ENCODE assay signal across 25 cellular contexts in genomic region chr2:128413014-128413717, GRCh38.
DNase-seq lines count a peak whose midpoint lies in the region; ATAC-seq, FAIRE-seq and TF ChIP-seq lines count a peak whose summit lies in the region.
"Had no signal": no experiment of that assay in that cellular context is flagged by ENCODE, and none has a peak within 500 bp of the region (broad histone marks: within the 10 kb centered on the region; RNA-seq: fewer than 3 reads in every experiment).

No MANE protein-coding gene starts in this region.

- H3K27ac ChIP-seq in H9 (ENCODE audit: insufficient read length, low read depth, low read length) (no peak overlapping the region), VCaP (peak overlapping the region; percentile 32; the same call in 1 of the 2 replicates), kidney (ENCODE audit: low read depth in 2 of 2, low read length in 2 of 2) (no peak overlapping the region)
- H3K27ac ChIP-seq: body of pancreas, GM23248, hepatocyte, sigmoid colon, transverse colon had no signal

- H3K4me3 Mint-ChIP-seq in H9, result no peak overlapping the region
- H3K4me3 Mint-ChIP-seq in stimulated activated naive B cell treated with anti-CD40 and anti-IgM and Interleukin-4, amounts not matched to agents 10 μg/mL and 1 μg/mL and 100 μg/mL, for 72 hours, result no peak overlapping the region
- H3K4me3 Mint-ChIP-seq: activated B cell treated with CpG ODN at 0.5 μM for 24 hours; CD4-positive, alpha-beta memory T cell; stimulated activated naive CD8-positive, alpha-beta T cell treated with anti-CD3 and anti-CD28 coated beads, Interleukin-15, amount 100 ng/mL, for 72 hours had no signal

- intact Hi-C loops in kidney (cut with DNase I), result no loop called here

- H3K9me3 Mint-ChIP-seq in H9, result peaks cover 5 to 7% of the 10 kb centered on the region in 2 experiments; a peak in 4 of 5 replicates
- H3K9me3 Mint-ChIP-seq in stimulated activated naive B cell treated with anti-CD40 and anti-IgM and Interleukin-4, amounts not matched to agents 10 μg/mL and 1 μg/mL and 100 μg/mL, for 72 hours, result no peaks in the 10 kb centered on the region
- H3K9me3 Mint-ChIP-seq: activated B cell treated with CpG ODN at 0.5 μM for 24 hours; CD4-positive, alpha-beta memory T cell; stimulated activated naive CD8-positive, alpha-beta T cell treated with anti-CD3 and anti-CD28 coated beads, Interleukin-15, amount 100 ng/mL, for 72 hours had no signal

- H3K18ac ChIP-seq in H9 (ENCODE audit: insufficient read length, low read depth, low read length), result no peak overlapping the region

- no peak overlapping the region for H4K8ac ChIP-seq in H9 (replicated peaks; ENCODE audit: insufficient read length, low read depth, low read length)

- no CpG with 5 or more reads among the region's 10 CpGs for WGBS in H9 (ENCODE audit: extremely low coverage, insufficient read length, low lambda C conversion rate)

- no peak overlapping the region for H2BK120ac ChIP-seq in H9 (ENCODE audit: low read depth, low read length, poor library complexity, severe bottlenecking)

- H3K4me3 ChIP-seq in kidney (ENCODE audit: low read length in 2 of 2), result no peak overlapping the region
- H3K4me3 ChIP-seq: body of pancreas, GM23248, hepatocyte, sigmoid colon, transverse colon had no signal

- H3K4me2 ChIP-seq in H9 (ENCODE audit: insufficient read depth, insufficient read length, low read length), result no peak overlapping the region
- H3K4me2 ChIP-seq: hepatocyte had no signal

- FAIRE-seq in kidney (lab: Jason Lieb, UNC), result no peak
- FAIRE-seq: frontal cortex had no signal

- no peak overlapping the region for H2AFZ ChIP-seq in H9 (ENCODE audit: low read length)
- H2AFZ ChIP-seq: GM23248, hepatocyte had no signal

- no peak overlapping the region for H3T11ph ChIP-seq in H9 (ENCODE audit: low read length)

- ATAC-seq in stimulated activated naive B cell treated with anti-CD40 and anti-IgM and Interleukin-4, amounts not matched to agents 10 μg/mL and 1 μg/mL and 100 μg/mL, for 72 hours (replicated peaks), result peak; percentile 80
- ATAC-seq: esophagus mucosa; stimulated activated naive CD8-positive, alpha-beta T cell treated with anti-CD3 and anti-CD28 coated beads, Interleukin-15, amount 100 ng/mL, for 72 hours had no signal

- H2BK5ac ChIP-seq in H9 (ENCODE audit: insufficient read length, low read length), result no peak overlapping the region

- H3K27me3 Mint-ChIP-seq in H9 (ENCODE audit: low read depth), result peaks cover 4% of the 10 kb centered on the region
- no peaks in the 10 kb centered on the region for H3K27me3 Mint-ChIP-seq in stimulated activated naive B cell treated with anti-CD40 and anti-IgM and Interleukin-4, amounts not matched to agents 10 μg/mL and 1 μg/mL and 100 μg/mL, for 72 hours
- H3K27me3 Mint-ChIP-seq: activated B cell treated with CpG ODN at 0.5 μM for 24 hours; stimulated activated naive CD8-positive, alpha-beta T cell treated with anti-CD3 and anti-CD28 coated beads, Interleukin-15, amount 100 ng/mL, for 72 hours had no signal

- H3K9ac ChIP-seq in H9 (ENCODE audit: extremely low read depth, insufficient read length, low read length), result no peak overlapping the region
- no peak overlapping the region for H3K9ac ChIP-seq in kidney (ENCODE audit: low read length in 2 of 2)
- H3K9ac ChIP-seq: GM23248 had no signal

- H2BK20ac ChIP-seq in H9 (ENCODE audit: low read depth, low read length, poor library complexity, severe bottlenecking), result no peak overlapping the region

- H3K9me3 ChIP-seq in H9 (ENCODE audit: control insufficient read depth, low read depth, low read length) (no peaks in the 10 kb centered on the region), kidney (ENCODE audit: control insufficient read depth in 1 of 2, low read length in 2 of 2) (no peaks in the 10 kb centered on the region)
- H3K9me3 ChIP-seq: body of pancreas, sigmoid colon, transverse colon had no signal

- H3K14ac ChIP-seq in H9 (ENCODE audit: insufficient read depth, low read length), result no peak overlapping the region

- H2BK12ac ChIP-seq in H9 (ENCODE audit: insufficient read length, low read depth, low read length), result no peak overlapping the region

- no peak overlapping the region for H4K5ac ChIP-seq in H9 (ENCODE audit: insufficient read length, low read depth, low read length)

- H3K79me1 ChIP-seq in H9 (ENCODE audit: insufficient read depth, low read depth, low read length, poor library complexity, severe bottlenecking), result no peaks in the 10 kb centered on the region

- DNase-seq in H9 (peak; percentile 17), kidney (peak; percentile 37), NCI-H526 (lab: John Stamatoyannopoulos, UW) (no peak), CD1c-positive myeloid dendritic cell (ENCODE audit: extremely low spot score) (no peak), epidermal melanocyte (ENCODE audit: insufficient read length, low spot score) (no peak), NCI-H1092 (lab: John Stamatoyannopoulos, UW) (no peak)
- DNase-seq in stimulated activated naive B cell treated with anti-CD40 and anti-IgM and Interleukin-4, amounts not matched to agents 10 μg/mL and 1 μg/mL and 100 μg/mL, for 72 hours, result no peak
- DNase-seq: activated B cell treated with CpG ODN at 0.5 μM for 24 hours; activated CD4-positive, alpha-beta T cell treated with anti-CD3 and anti-CD28 coated beads, Interleukin-2, amount 50 U/mL, for 48 hours; activated naive CD4-positive, alpha-beta T cell; activated T-cell treated with anti-CD3 and anti-CD28 coated beads, Interleukin-2, amount 50 U/mL, for 1 hour; CD4-positive, alpha-beta memory T cell; effector memory CD4-positive, alpha-beta T cell; GM23248; NCI-H2029 treated with DMSO at 0.1 percent for 48 hours; NCI-H226; sigmoid colon; stimulated activated CD4-positive, alpha-beta T cell treated with anti-CD3 and anti-CD28 coated beads, Interleukin-15, amount 100 ng/mL, for 24 hours; stimulated activated naive CD8-positive, alpha-beta T cell treated with anti-CD3 and anti-CD28 coated beads, Interleukin-15, amount 100 ng/mL, for 72 hours; transverse colon had no signal

- no peaks in the 10 kb centered on the region for H3K36me3 ChIP-seq in kidney (ENCODE audit: control insufficient read depth in 1 of 2, insufficient read depth in 2 of 2, low read length in 2 of 2)
- H3K36me3 ChIP-seq: sigmoid colon, transverse colon had no signal

- H3K23ac ChIP-seq in H9 (ENCODE audit: insufficient read length, low read depth, low read length), result no peak overlapping the region

- no peak overlapping the region for H2AK5ac ChIP-seq in H9 (ENCODE audit: insufficient read length, low read length)

- no peaks in the 10 kb centered on the region for H3K27me3 ChIP-seq in H9 (ENCODE audit: insufficient read depth, low read length)
- H3K27me3 ChIP-seq: body of pancreas, hepatocyte, sigmoid colon, transverse colon had no signal

- H4K20me1 ChIP-seq in H9 (ENCODE audit: control insufficient read depth, insufficient read depth, insufficient read length), result no peaks in the 10 kb centered on the region

- TF ChIP-seq CTCF in H9 (conservative IDR thresholded peaks at IDR 0.05) (no peak), VCaP (conservative IDR thresholded peaks at IDR 0.05) (no peak), kidney (IDR thresholded peaks at IDR 0.05; ENCODE audit: borderline replicate concordance, extremely low read depth, insufficient read depth) (no peak)

- H4K91ac ChIP-seq in H9 (ENCODE audit: insufficient read length, low read depth, low read length), result no peak overlapping the region

- peaks cover 0 to 4% (median 0%) of the 10 kb centered on the region in 3 experiments; a peak in 3 of 7 replicates for H3K36me3 Mint-ChIP-seq in H9 (ENCODE audit: insufficient read depth in 1 of 3, low read depth in 3 of 3)
- H3K36me3 Mint-ChIP-seq in stimulated activated naive B cell treated with anti-CD40 and anti-IgM and Interleukin-4, amounts not matched to agents 10 μg/mL and 1 μg/mL and 100 μg/mL, for 72 hours, result no peaks in the 10 kb centered on the region
- H3K36me3 Mint-ChIP-seq: CD4-positive, alpha-beta memory T cell had no signal

- no peaks in the 10 kb centered on the region for H3K79me2 ChIP-seq in H9 (ENCODE audit: insufficient read depth, low read length)
- H3K79me2 ChIP-seq: hepatocyte had no signal

- no peak overlapping the region for H3K4ac ChIP-seq in H9 (ENCODE audit: low read depth, low read length)

- peaks cover 17 to 22% of the 10 kb centered on the region in 2 experiments for H3K4me1 Mint-ChIP-seq in H9
- peaks cover 2 to 17% of the 10 kb centered on the region in 2 donors for H3K4me1 Mint-ChIP-seq in stimulated activated naive B cell treated with anti-CD40 and anti-IgM and Interleukin-4, amounts not matched to agents 10 μg/mL and 1 μg/mL and 100 μg/mL, for 72 hours
- H3K4me1 Mint-ChIP-seq: activated B cell treated with CpG ODN at 0.5 μM for 24 hours; CD4-positive, alpha-beta memory T cell; stimulated activated naive CD8-positive, alpha-beta T cell treated with anti-CD3 and anti-CD28 coated beads, Interleukin-15, amount 100 ng/mL, for 72 hours had no signal

- H3K4me1 ChIP-seq in H9 (ENCODE audit: insufficient read depth, low read length) (no peaks in the 10 kb centered on the region; the same call in 1 of the 2 replicates), kidney (ENCODE audit: control insufficient read depth in 1 of 2, insufficient read depth in 1 of 2, low read depth in 1 of 2, low read length in 2 of 2) (peaks cover 0 to 2% of the 10 kb centered on the region in 2 donors)
- H3K4me1 ChIP-seq: sigmoid colon, transverse colon had no signal

- H3K56ac ChIP-seq in H9 (ENCODE audit: insufficient read length, low read depth, low read length), result no peak overlapping the region

- no peak overlapping the region for H3K27ac Mint-ChIP-seq in H9
- H3K27ac Mint-ChIP-seq in stimulated activated naive B cell treated with anti-CD40 and anti-IgM and Interleukin-4, amounts not matched to agents 10 μg/mL and 1 μg/mL and 100 μg/mL, for 72 hours, result no peak overlapping the region
- H3K27ac Mint-ChIP-seq: activated B cell treated with CpG ODN at 0.5 μM for 24 hours; CD4-positive, alpha-beta memory T cell had no signal

- no peak overlapping the region for H2BK15ac ChIP-seq in H9 (ENCODE audit: low read depth, low read length)

- no peaks in the 10 kb centered on the region for H3K23me2 ChIP-seq in H9 (ENCODE audit: insufficient read length, low read depth, low read length, poor library complexity, severe bottlenecking)

Comparison
In these comparisons a context has a peak if more than half of its experiments do, and no peak if none do; other contexts are left out.
1. DNase-seq: peak in H9 (single experiment) and kidney (single experiment); none in stimulated activated naive B cell treated with anti-CD40 and anti-IgM and Interleukin-4, amounts not matched to agents 10 μg/mL and 1 μg/mL and 100 μg/mL, for 72 hours (single experiment), NCI-H526 (0 of 2), CD1c-positive myeloid dendritic cell (single experiment), epidermal melanocyte (single experiment) and NCI-H1092 (single experiment).